In the genomic region with DNA sequence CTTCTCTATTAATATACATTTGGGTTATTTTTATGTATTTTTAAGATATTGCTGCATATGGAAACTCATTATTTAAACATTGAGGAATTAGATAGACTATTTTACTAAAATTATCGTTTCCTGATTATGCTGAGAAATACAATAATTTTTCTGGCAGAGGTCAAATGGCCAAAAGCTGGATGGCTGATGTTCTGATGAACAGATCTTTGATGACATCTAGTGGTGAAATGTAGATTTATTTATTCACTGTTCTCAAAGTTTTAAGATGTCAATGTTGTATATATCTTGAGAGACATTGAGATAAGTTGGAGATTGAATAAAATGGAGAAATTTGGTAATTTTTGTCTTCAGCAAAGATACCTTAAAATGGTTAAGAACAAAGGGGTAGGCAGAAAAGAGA, we compare ENCODE assay signal across 8 cellular contexts.
DNase-seq lines count a peak whose midpoint lies in the region; ATAC-seq, FAIRE-seq and TF ChIP-seq lines count a peak whose summit lies in the region.

No MANE protein-coding gene starts in this region.

- no peaks in the 10 kb centered on the region for H4K20me1 ChIP-seq in keratinocyte (ENCODE audit: control insufficient read depth, extremely low read depth, insufficient read depth, low read length)

- H3K27ac ChIP-seq in adrenal gland (no peak overlapping the region), keratinocyte (ENCODE audit: control insufficient read depth, insufficient read depth, low read length) (no peak overlapping the region)

- H3K4me3 ChIP-seq in AG10803 (ENCODE audit: low read length) (no peak overlapping the region), adrenal gland (no peak overlapping the region), keratinocyte (ENCODE audit: control insufficient read depth in 2 of 3, extremely low read depth in 1 of 3, insufficient read depth in 2 of 3, low read depth in 1 of 3, low read length in 3 of 3) (no peak overlapping the region)

- no peaks in the 10 kb centered on the region for H3K9me3 ChIP-seq in adrenal gland (replicated peaks in 1 of 3)
- no peaks in the 10 kb centered on the region for H3K9me3 ChIP-seq in keratinocyte (ENCODE audit: control insufficient read depth, low read depth, low read length)

- TF ChIP-seq POLR2A in adrenal gland (IDR thresholded peaks at IDR 0.05) = no peak

- intact Hi-C loops in adrenal gland (cut with DNase I) = loop anchor here in 1 of 2 donors (10.0 kb wide), 1 partner anchor 310 kb away; no protein-coding TSS in a partner anchor

- WGBS in adrenal gland, 4 donors = 1 to 6% (median 3%) methylated on average over 1 of the region's 1 CpG

- H3K4me1 ChIP-seq in adrenal gland (replicated peaks in 1 of 2) = no peaks in the 10 kb centered on the region
- no peaks in the 10 kb centered on the region for H3K4me1 ChIP-seq in keratinocyte (ENCODE audit: control insufficient read depth, extremely low read depth, insufficient read depth, low read length)

- H3K36me3 ChIP-seq in adrenal gland (replicated peaks in 1 of 2) (no peaks in the 10 kb centered on the region), keratinocyte (ENCODE audit: control insufficient read depth in 2 of 2, extremely low read depth in 1 of 2, insufficient read depth in 2 of 2, low read length in 2 of 2) (no peaks in the 10 kb centered on the region)

- ATAC-seq in GM18498 (IDR thresholded peaks at IDR 0.05; ENCODE audit: unreplicated experiment) (peak; percentile 37), GM21526 (IDR thresholded peaks at IDR 0.05; ENCODE audit: low FRiP score, unreplicated experiment) (no peak)

- H3K27me3 ChIP-seq in adrenal gland = no peaks in the 10 kb centered on the region
- H3K27me3 ChIP-seq in keratinocyte (ENCODE audit: control insufficient read depth, extremely low read depth, insufficient read depth, low read length) = no peaks in the 10 kb centered on the region

- H3K79me2 ChIP-seq in keratinocyte (ENCODE audit: control insufficient read depth, insufficient read depth, low read length) = no peaks in the 10 kb centered on the region

- H3K9me1 ChIP-seq in keratinocyte (ENCODE audit: control insufficient read depth, extremely low read depth, insufficient read depth, low read length) = no peaks in the 10 kb centered on the region

- peak; percentile 34 for FAIRE-seq in keratinocyte (lab: Jason Lieb, UNC)

- H3K4me2 ChIP-seq in keratinocyte (ENCODE audit: control insufficient read depth, extremely low read depth, insufficient read depth, low read depth, low read length) = no peak overlapping the region

- DNase-seq in AG10803 (ENCODE audit: low read depth) (peak; percentile 19), MV-4-11 (lab: John Stamatoyannopoulos, UW) (peak; percentile 14), adrenal gland (no peak), keratinocyte (ENCODE audit: low read depth, low spot score) (no peak), mesenteric fat pad (ENCODE audit: low spot score) (no peak)
- no peak for DNase-seq in activated CD4-positive, alpha-beta T cell treated with anti-CD3 and anti-CD28 coated beads for 48 hours

- dilution Hi-C loops in keratinocyte (cut with MboI; ENCODE audit: extremely low pct_ligation_motif_present, low sequenced_read_pairs) = no loop called here

- no peak overlapping the region for H3K9ac ChIP-seq in keratinocyte (ENCODE audit: control insufficient read depth, extremely low read depth, insufficient read depth, low read length)

- H2AFZ ChIP-seq in keratinocyte (ENCODE audit: control insufficient read depth, low read length) = no peak overlapping the region

- TF ChIP-seq CTCF in AG10803 (conservative IDR thresholded peaks at IDR 0.05; ENCODE audit: low read length) = peak; percentile 61
- TF ChIP-seq CTCF in adrenal gland (IDR thresholded peaks at IDR 0.05) = peak; percentile 32 to 68 (median 58)
- TF ChIP-seq CTCF in keratinocyte (optimal IDR thresholded peaks at IDR 0.05 in 1 of 3, IDR thresholded peaks at IDR 0.05 in 1 of 3, conservative IDR thresholded peaks at IDR 0.05 in 1 of 3; ENCODE audit: extremely low read depth in 1 of 3, insufficient read depth in 2 of 3, low read length in 3 of 3) = peak in 2 of 3 experiments; percentile 24 to 42

Comparison
In these comparisons a context has a peak if more than half of its experiments do, and no peak if none do; other contexts are left out.
1. DNase-seq: peak in AG10803 (single experiment) and MV-4-11 (single experiment); none in adrenal gland (0 of 7), keratinocyte (single experiment), activated CD4-positive, alpha-beta T cell treated with anti-CD3 and anti-CD28 coated beads for 48 hours (single experiment) and mesenteric fat pad (single experiment).
2. Peak in every context shown above with its lines, with median percentiles within 50 percentile points of each other: CTCF ChIP-seq.